In genomic region chr1:36157115-36157903, GRCh38 we compare ENCODE assay signal across 8 cellular contexts. TPM values are rescaled to one million over a fixed set of nuclear protein-coding genes. Genes with fewer than 3 reads are reported as not detected.
DNase-seq lines count a peak whose midpoint lies in the region; ATAC-seq and TF ChIP-seq lines count a peak whose summit lies in the region.

No MANE protein-coding gene starts in this region.

- H3K27me3 ChIP-seq in cardiac muscle cell (no peaks in the 10 kb centered on the region), iPS-15b (ENCODE audit: control insufficient read depth, insufficient read depth, low read length) (peaks cover 39% of the 10 kb centered on the region)

- H3K4me1 Mint-ChIP-seq in stimulated activated effector memory CD8-positive, alpha-beta T cell treated with anti-CD3 and anti-CD28 coated beads, Interleukin-12 subunit alpha, Interleukin-12 subunit beta, amount 100 ng/mL, for 72 hours, result peaks cover 75% of the 10 kb centered on the region

- peak overlapping the region; percentile 97 for H3K27ac ChIP-seq in cardiac muscle cell

- peak overlapping the region; percentile 88 to 96 for H3K27ac Mint-ChIP-seq in activated naive CD4-positive, alpha-beta T cell treated with anti-CD3 and anti-CD28 coated beads, Interleukin-2, amount 50 U/mL, for 72 hours
- peak overlapping the region; percentile 94 for H3K27ac Mint-ChIP-seq in stimulated activated effector memory CD8-positive, alpha-beta T cell treated with anti-CD3 and anti-CD28 coated beads, Interleukin-12 subunit alpha, Interleukin-12 subunit beta, amount 100 ng/mL, for 72 hours

- TF ChIP-seq CTCF in cardiac muscle cell (IDR thresholded peaks at IDR 0.05; ENCODE audit: low read depth, low read length), result no peak

- peak in 1 of 2 donors; percentile 43 for DNase-seq in cardiac muscle cell (ENCODE audit: low read depth in 1 of 2, low spot score in 1 of 2)
- DNase-seq in cardiac septum (ENCODE audit: low spot score), result no peak
- peak in 1 of 2 donors; percentile 12 for DNase-seq in activated naive CD4-positive, alpha-beta T cell treated with anti-CD3 and anti-CD28 coated beads, Interleukin-2, amount 50 U/mL, for 72 hours (ENCODE audit: low spot score in 2 of 2)
- DNase-seq in stimulated activated effector memory CD8-positive, alpha-beta T cell treated with anti-CD3 and anti-CD28 coated beads, Interleukin-12 subunit alpha, Interleukin-12 subunit beta, amount 100 ng/mL, for 72 hours (ENCODE audit: low spot score in 2 of 2), result no peak
- DNase-seq in NCI-H345 (lab: John Stamatoyannopoulos, UW), result no peak
- no peak for DNase-seq in NK-92 (lab: John Stamatoyannopoulos, UW; ENCODE audit: unreplicated experiment)

- H3K4me3 ChIP-seq in cardiac muscle cell, result peak overlapping the region; percentile 78
- H3K4me3 ChIP-seq in iPS-15b (ENCODE audit: low read depth, low read length), result peak overlapping the region; percentile 74

- ATAC-seq in activated naive CD4-positive, alpha-beta T cell treated with anti-CD3 and anti-CD28 coated beads, Interleukin-2, amount 50 U/mL, for 72 hours, result no peak
- ATAC-seq in stimulated activated effector memory CD8-positive, alpha-beta T cell treated with anti-CD3 and anti-CD28 coated beads, Interleukin-12 subunit alpha, Interleukin-12 subunit beta, amount 100 ng/mL, for 72 hours, result no peak
- no peak for ATAC-seq in GM18909 (IDR thresholded peaks at IDR 0.05; ENCODE audit: poor library complexity, unreplicated experiment)

- no peaks in the 10 kb centered on the region for H3K9me3 Mint-ChIP-seq in activated naive CD4-positive, alpha-beta T cell treated with anti-CD3 and anti-CD28 coated beads, Interleukin-2, amount 50 U/mL, for 72 hours
- H3K9me3 Mint-ChIP-seq in stimulated activated effector memory CD8-positive, alpha-beta T cell treated with anti-CD3 and anti-CD28 coated beads, Interleukin-12 subunit alpha, Interleukin-12 subunit beta, amount 100 ng/mL, for 72 hours, result no peaks in the 10 kb centered on the region

- no peaks in the 10 kb centered on the region for H3K9me3 ChIP-seq in cardiac muscle cell (ENCODE audit: low read depth)
- no peaks in the 10 kb centered on the region for H3K9me3 ChIP-seq in iPS-15b (ENCODE audit: control insufficient read depth, insufficient read depth, low read length)

- H3K36me3 Mint-ChIP-seq in activated naive CD4-positive, alpha-beta T cell treated with anti-CD3 and anti-CD28 coated beads, Interleukin-2, amount 50 U/mL, for 72 hours, result peaks cover 24 to 30% of the 10 kb centered on the region in 2 donors
- H3K36me3 Mint-ChIP-seq in stimulated activated effector memory CD8-positive, alpha-beta T cell treated with anti-CD3 and anti-CD28 coated beads, Interleukin-12 subunit alpha, Interleukin-12 subunit beta, amount 100 ng/mL, for 72 hours, result peaks cover 29% of the 10 kb centered on the region

- peaks cover 42% of the 10 kb centered on the region for H3K4me1 ChIP-seq in cardiac muscle cell (ENCODE audit: low read depth)
- peaks cover 11% of the 10 kb centered on the region for H3K4me1 ChIP-seq in iPS-15b (ENCODE audit: control insufficient read depth, insufficient read depth, low read length)

- peak overlapping the region; percentile 24 for H3K9ac ChIP-seq in iPS-15b (ENCODE audit: low read depth, low read length)

- H3K36me3 ChIP-seq in cardiac muscle cell (no peaks in the 10 kb centered on the region), iPS-15b (ENCODE audit: control insufficient read depth, insufficient read depth, low read length) (no peaks in the 10 kb centered on the region)

- intact Hi-C loops in cardiac septum (cut with DNase I), result loop anchor here (2.0 kb wide), 3 partner anchors 17 to 229 kb away; partner anchors contain the start of gene THRAP3

- H3K4me3 Mint-ChIP-seq in stimulated activated effector memory CD8-positive, alpha-beta T cell treated with anti-CD3 and anti-CD28 coated beads, Interleukin-12 subunit alpha, Interleukin-12 subunit beta, amount 100 ng/mL, for 72 hours, result peak overlapping the region; percentile 94

RNA-seq across cellular contexts. Expression of gene MAP7D1, which starts 1.3 kb away (rescaled TPM):
- total RNA-seq in cardiac muscle cell (224 and 239 TPM in 2 replicates), cardiac septum (262 TPM)
- 132 and 141 TPM in 2 replicates for polyA plus RNA-seq in cardiac muscle cell
- 100 to 1,000 TPM; 112 to 169 TPM for total RNA-seq in activated naive CD4-positive, alpha-beta T cell treated with anti-CD3 and anti-CD28 coated beads, Interleukin-2, amount 50 U/mL, for 72 hours

RNA-seq across cellular contexts. Expression of gene TRAPPC3, which starts 8.0 kb away (rescaled TPM):
- total RNA-seq in cardiac muscle cell (83.5 and 99.6 TPM in 2 replicates), cardiac septum (47.9 TPM)
- 119 and 125 TPM in 2 replicates for polyA plus RNA-seq in cardiac muscle cell
- 10 to 100 TPM; 43.7 to 55.3 TPM for total RNA-seq in activated naive CD4-positive, alpha-beta T cell treated with anti-CD3 and anti-CD28 coated beads, Interleukin-2, amount 50 U/mL, for 72 hours

RNA-seq across cellular contexts. Expression of gene COL8A2, which starts 32.3 kb away (rescaled TPM):
- total RNA-seq in cardiac muscle cell (0.11 and 0.57 TPM in 2 replicates), cardiac septum (1.7 TPM)
- polyA plus RNA-seq in cardiac muscle cell, result 0.05 TPM in 1 of 2 replicates, not detected in the other
- under 1 TPM; 0.11 to 0.23 TPM for total RNA-seq in activated naive CD4-positive, alpha-beta T cell treated with anti-CD3 and anti-CD28 coated beads, Interleukin-2, amount 50 U/mL, for 72 hours
